In genomic region chr16:72877374-72878028, GRCh38 we compare ENCODE assay signal across 9 cellular contexts.
A peak's percentile ranks its signal among the peaks of the same experiment; 100 is the strongest.
DNase-seq lines count a peak whose midpoint lies in the region; ATAC-seq and TF ChIP-seq lines count a peak whose summit lies in the region.
"Had no signal": no experiment of that assay in that cellular context is flagged by ENCODE, and none has a peak within 500 bp of the region (broad histone marks: within the 10 kb centered on the region; RNA-seq: fewer than 3 reads in every experiment).

No MANE protein-coding gene starts in this region.

- intact Hi-C loops in activated CD4-positive, alpha-beta T cell treated with anti-CD3 and anti-CD28 coated beads, Interleukin-2, amount 10 ng/mL, durations not matched to agents 24 days and 14 days (cut with micrococcal nuclease): no loop called here
- intact Hi-C loops in activated T-helper 2 cell treated with anti-CD3 and anti-CD28 coated beads, Interferon-gamma antibody, Interleukin-2, Interleukin-4, amounts not matched to agents 10 μg/mL and 5 μg/mL and 100 μg/mL, durations not matched to agents 14 hours and 24 hours and 36 hours (cut with micrococcal nuclease): no loop called here
- intact Hi-C loops in tibial artery (cut with DNase I; ENCODE audit: low total_unique reads): no loop called here

- H3K4me2 ChIP-seq in GM23338: no peak overlapping the region

- H3K4me3 ChIP-seq in tibial artery (no peak overlapping the region), GM23338 (no peak overlapping the region)

- no peak for TF ChIP-seq CTCF in tibial artery (IDR thresholded peaks at IDR 0.05)
- no peak for TF ChIP-seq CTCF in GM23338 (conservative IDR thresholded peaks at IDR 0.05; ENCODE audit: low read depth in 2 of 2)

- H3K27me3 Mint-ChIP-seq in activated CD4-positive, alpha-beta T cell treated with anti-CD3 and anti-CD28 coated beads, Interleukin-2, amount 10 ng/mL, durations not matched to agents 24 days and 14 days: no peaks in the 10 kb centered on the region
- no peaks in the 10 kb centered on the region for H3K27me3 Mint-ChIP-seq in activated T-helper 2 cell treated with anti-CD3 and anti-CD28 coated beads, Interferon-gamma antibody, Interleukin-2, Interleukin-4, amounts not matched to agents 10 μg/mL and 5 μg/mL and 100 μg/mL, durations not matched to agents 14 hours and 24 hours and 36 hours (ENCODE audit: low read depth)
- peaks cover 5% of the 10 kb centered on the region for H3K27me3 Mint-ChIP-seq in GM23338 (ENCODE audit: insufficient read depth, low read depth, poor library complexity)

- H2AFZ ChIP-seq in GM23338: no peak overlapping the region

- H3K4me1 ChIP-seq in tibial artery (peaks cover 0 to 79% (median 47%) of the 10 kb centered on the region in 4 donors), GM23338 (ENCODE audit: insufficient read depth) (no peaks in the 10 kb centered on the region)

- H3K36me3 ChIP-seq in tibial artery (no peaks in the 10 kb centered on the region), GM23338 (ENCODE audit: insufficient read depth) (peaks cover 4% of the 10 kb centered on the region; the same call in 1 of the 2 replicates)

- no peaks in the 10 kb centered on the region; the same call in 1 of the 2 replicates for H4K20me1 ChIP-seq in GM23338 (replicated peaks; ENCODE audit: insufficient read depth)

- peak overlapping the region; percentile 50 for H3K4me3 Mint-ChIP-seq in activated CD4-positive, alpha-beta T cell treated with anti-CD3 and anti-CD28 coated beads, Interleukin-2, amount 10 ng/mL, durations not matched to agents 24 days and 14 days
- no peak overlapping the region for H3K4me3 Mint-ChIP-seq in activated T-helper 2 cell treated with anti-CD3 and anti-CD28 coated beads, Interferon-gamma antibody, Interleukin-2, Interleukin-4, amounts not matched to agents 10 μg/mL and 5 μg/mL and 100 μg/mL, durations not matched to agents 14 hours and 24 hours and 36 hours (ENCODE audit: low read depth)
- H3K4me3 Mint-ChIP-seq in GM23338: no peak overlapping the region
- H3K4me3 Mint-ChIP-seq: B cell had no signal

- no peaks in the 10 kb centered on the region for H3K9me3 ChIP-seq in tibial artery

- no peak for DNase-seq in activated CD4-positive, alpha-beta T cell treated with anti-CD3 and anti-CD28 coated beads, Interleukin-2, amount 10 ng/mL, durations not matched to agents 24 days and 14 days
- DNase-seq in activated CD4-positive, alpha-beta T cell treated with anti-CD3 and anti-CD28 coated beads for 48 hours: no peak
- no peak for DNase-seq in activated T-helper 2 cell treated with anti-CD3 and anti-CD28 coated beads, Interferon-gamma antibody, Interleukin-2, Interleukin-4, amounts not matched to agents 10 μg/mL and 5 μg/mL and 100 μg/mL, durations not matched to agents 14 hours and 24 hours and 36 hours (ENCODE audit: low spot score)
- DNase-seq in iPS DF 19.7 (ENCODE audit: low read depth, low spot score): peak; percentile 7
- DNase-seq in tibial artery: peak in 1 of 2 donors; percentile 64
- DNase-seq in GM23338 (ENCODE audit: low spot score): no peak
- no peak for DNase-seq in NCI-H128 (lab: John Stamatoyannopoulos, UW; ENCODE audit: unreplicated experiment)
- DNase-seq in hippocampal formation (lab: John Stamatoyannopoulos, UW): no peak

- no peaks in the 10 kb centered on the region for H3K9me3 Mint-ChIP-seq in activated CD4-positive, alpha-beta T cell treated with anti-CD3 and anti-CD28 coated beads, Interleukin-2, amount 10 ng/mL, durations not matched to agents 24 days and 14 days
- no peaks in the 10 kb centered on the region for H3K9me3 Mint-ChIP-seq in activated T-helper 2 cell treated with anti-CD3 and anti-CD28 coated beads, Interferon-gamma antibody, Interleukin-2, Interleukin-4, amounts not matched to agents 10 μg/mL and 5 μg/mL and 100 μg/mL, durations not matched to agents 14 hours and 24 hours and 36 hours
- H3K9me3 Mint-ChIP-seq in GM23338: peaks cover 12% of the 10 kb centered on the region

- H3F3A ChIP-seq in GM23338 (replicated peaks; ENCODE audit: low read depth): no peaks in the 10 kb centered on the region

- H3K27ac Mint-ChIP-seq in activated CD4-positive, alpha-beta T cell treated with anti-CD3 and anti-CD28 coated beads, Interleukin-2, amount 10 ng/mL, durations not matched to agents 24 days and 14 days: peak overlapping the region; percentile 45
- peak overlapping the region; percentile 18 for H3K27ac Mint-ChIP-seq in activated T-helper 2 cell treated with anti-CD3 and anti-CD28 coated beads, Interferon-gamma antibody, Interleukin-2, Interleukin-4, amounts not matched to agents 10 μg/mL and 5 μg/mL and 100 μg/mL, durations not matched to agents 14 hours and 24 hours and 36 hours
- no peak overlapping the region for H3K27ac Mint-ChIP-seq in GM23338
- H3K27ac Mint-ChIP-seq: B cell had no signal

- H3K79me2 ChIP-seq in GM23338 (replicated peaks; ENCODE audit: insufficient read depth): no peaks in the 10 kb centered on the region

- H3K9me2 ChIP-seq in GM23338 (ENCODE audit: insufficient read depth): no peaks in the 10 kb centered on the region

- H3K36me3 Mint-ChIP-seq in activated CD4-positive, alpha-beta T cell treated with anti-CD3 and anti-CD28 coated beads, Interleukin-2, amount 10 ng/mL, durations not matched to agents 24 days and 14 days (ENCODE audit: low read depth): no peaks in the 10 kb centered on the region
- H3K36me3 Mint-ChIP-seq in activated T-helper 2 cell treated with anti-CD3 and anti-CD28 coated beads, Interferon-gamma antibody, Interleukin-2, Interleukin-4, amounts not matched to agents 10 μg/mL and 5 μg/mL and 100 μg/mL, durations not matched to agents 14 hours and 24 hours and 36 hours (ENCODE audit: low read depth): no peaks in the 10 kb centered on the region
- peaks cover 10% of the 10 kb centered on the region; the same call in 2 of the 3 replicates for H3K36me3 Mint-ChIP-seq in GM23338 (ENCODE audit: low read depth)

- peaks cover 23% of the 10 kb centered on the region for H3K4me1 Mint-ChIP-seq in activated CD4-positive, alpha-beta T cell treated with anti-CD3 and anti-CD28 coated beads, Interleukin-2, amount 10 ng/mL, durations not matched to agents 24 days and 14 days
- peaks cover 22% of the 10 kb centered on the region for H3K4me1 Mint-ChIP-seq in activated T-helper 2 cell treated with anti-CD3 and anti-CD28 coated beads, Interferon-gamma antibody, Interleukin-2, Interleukin-4, amounts not matched to agents 10 μg/mL and 5 μg/mL and 100 μg/mL, durations not matched to agents 14 hours and 24 hours and 36 hours (ENCODE audit: low read depth)
- peaks cover 3% of the 10 kb centered on the region; the same call in 1 of the 3 replicates for H3K4me1 Mint-ChIP-seq in GM23338

- H3K27me3 ChIP-seq in tibial artery (no peaks in the 10 kb centered on the region), GM23338 (ENCODE audit: insufficient read depth) (no peaks in the 10 kb centered on the region)

- ATAC-seq in GM23338: no peak

- H3K27ac ChIP-seq in tibial artery (peak overlapping the region; percentile 61 to 63), GM23338 (ENCODE audit: low read depth) (no peak overlapping the region)

TF ChIP-seq in GM23338, 12 proteins besides CTCF, POLR2A, EP300 and RAD21 (continues in another document):
- TF ChIP-seq JUNB (IDR thresholded peaks at IDR 0.05; ENCODE audit: unreplicated experiment) (no peak), EZH2phosphoT487 (IDR thresholded peaks at IDR 0.05; ENCODE audit: unreplicated experiment) (no peak), STAT1 (IDR thresholded peaks at IDR 0.05; ENCODE audit: unreplicated experiment) (no peak), REST (IDR thresholded peaks at IDR 0.05; ENCODE audit: unreplicated experiment) (no peak), CREB1 (CRISPR knock-in tag; IDR thresholded peaks at IDR 0.05; ENCODE audit: low read depth) (no peak), EZH2 (IDR thresholded peaks at IDR 0.05; ENCODE audit: low read depth, unreplicated experiment) (no peak), NANOG (IDR thresholded peaks at IDR 0.05; ENCODE audit: borderline replicate concordance) (no peak), ETS1 (IDR thresholded peaks at IDR 0.05) (no peak), ZNF331 (CRISPR knock-in tag; IDR thresholded peaks at IDR 0.05; ENCODE audit: low read depth) (no peak)
